Comparison of ENCODE assay signal across 24 cellular contexts in genomic region chr14:65444230-65444629, GRCh38. TPM values are rescaled to one million over a fixed set of nuclear protein-coding genes. Genes with fewer than 3 reads are reported as not detected.
A peak's percentile ranks its signal among the peaks of the same experiment; 100 is the strongest.
DNase-seq lines count a peak whose midpoint lies in the region; ATAC-seq and FAIRE-seq lines count a peak whose summit lies in the region.
"Had no signal": no experiment of that assay in that cellular context is flagged by ENCODE, and none has a peak within 500 bp of the region (broad histone marks: within the 10 kb centered on the region; RNA-seq: fewer than 3 reads in every experiment).

No MANE protein-coding gene starts in this region.

- H3K9me3 Mint-ChIP-seq in activated T-cell treated with anti-CD3 and anti-CD28 coated beads, Interleukin-2, amount 50 U/mL, for 24 hours, result peaks cover 6% of the 10 kb centered on the region
- peaks cover 10% of the 10 kb centered on the region for H3K9me3 Mint-ChIP-seq in activated naive CD8-positive, alpha-beta T cell treated with anti-CD3 and anti-CD28 coated beads, Interleukin-2, amount 10 ng/mL, durations not matched to agents 7 days and 5 days
- H3K9me3 Mint-ChIP-seq in stimulated activated effector memory CD8-positive, alpha-beta T cell treated with anti-CD3 and anti-CD28 coated beads, Interleukin-12 subunit alpha, Interleukin-12 subunit beta, amount 100 ng/mL, for 72 hours, result no peaks in the 10 kb centered on the region
- H3K9me3 Mint-ChIP-seq: IgD-negative memory B cell had no signal

- peak overlapping the region; percentile 29 for H3K27ac Mint-ChIP-seq in activated T-cell treated with anti-CD3 and anti-CD28 coated beads, Interleukin-2, amount 50 U/mL, for 24 hours
- peak overlapping the region; percentile 7 for H3K27ac Mint-ChIP-seq in activated naive CD8-positive, alpha-beta T cell treated with anti-CD3 and anti-CD28 coated beads, Interleukin-2, amount 10 ng/mL, durations not matched to agents 7 days and 5 days
- H3K27ac Mint-ChIP-seq in stimulated activated effector memory CD8-positive, alpha-beta T cell treated with anti-CD3 and anti-CD28 coated beads, Interleukin-12 subunit alpha, Interleukin-12 subunit beta, amount 100 ng/mL, for 72 hours, result no peak overlapping the region
- H3K27ac Mint-ChIP-seq: nephron progenitor cell had no signal

- H3K27me3 Mint-ChIP-seq in activated T-cell treated with anti-CD3 and anti-CD28 coated beads, Interleukin-2, amount 50 U/mL, for 24 hours, result no peaks in the 10 kb centered on the region
- no peaks in the 10 kb centered on the region for H3K27me3 Mint-ChIP-seq in activated naive CD8-positive, alpha-beta T cell treated with anti-CD3 and anti-CD28 coated beads, Interleukin-2, amount 10 ng/mL, durations not matched to agents 7 days and 5 days
- H3K27me3 Mint-ChIP-seq: IgD-negative memory B cell had no signal

- H3K36me3 Mint-ChIP-seq in activated T-cell treated with anti-CD3 and anti-CD28 coated beads, Interleukin-2, amount 50 U/mL, for 24 hours (ENCODE audit: low read depth), result peaks cover 42% of the 10 kb centered on the region
- peaks cover 65% of the 10 kb centered on the region for H3K36me3 Mint-ChIP-seq in activated naive CD8-positive, alpha-beta T cell treated with anti-CD3 and anti-CD28 coated beads, Interleukin-2, amount 10 ng/mL, durations not matched to agents 7 days and 5 days
- H3K36me3 Mint-ChIP-seq in stimulated activated effector memory CD8-positive, alpha-beta T cell treated with anti-CD3 and anti-CD28 coated beads, Interleukin-12 subunit alpha, Interleukin-12 subunit beta, amount 100 ng/mL, for 72 hours, result peaks cover 14% of the 10 kb centered on the region

- no peak for DNase-seq in activated T-cell treated with anti-CD3 and anti-CD28 coated beads, Interleukin-2, amount 50 U/mL, for 24 hours
- no peak for DNase-seq in activated T-cell treated with anti-CD3 and anti-CD28 coated beads, Interleukin-2, amount 50 U/mL, for 48 hours
- DNase-seq in HTR-8/SVneo (ENCODE audit: insufficient read length, low spot score), result no peak
- no peak for DNase-seq in activated naive CD8-positive, alpha-beta T cell treated with anti-CD3 and anti-CD28 coated beads, Interleukin-2, amount 10 ng/mL, durations not matched to agents 7 days and 5 days
- DNase-seq in stimulated activated effector memory CD8-positive, alpha-beta T cell treated with anti-CD3 and anti-CD28 coated beads, Interleukin-12 subunit alpha, Interleukin-12 subunit beta, amount 100 ng/mL, for 72 hours (ENCODE audit: low spot score in 2 of 2), result no peak
- no peak for DNase-seq in activated effector memory CD4-positive, alpha-beta T cell treated with Interleukin-2 at 50 U/mL for 16 hours
- DNase-seq: ACHN; activated CD8-positive, alpha-beta memory T cell treated with anti-CD3 and anti-CD28 coated beads for 24 hours; activated gamma-delta T cell; Caco-2; caudate nucleus; DND-41; H7; left ventricle myocardium superior; NCI-H524; nephron progenitor cell; sigmoid colon; stimulated activated CD4-positive, alpha-beta T cell treated with anti-CD3 and anti-CD28 coated beads, Interleukin-15, amount 100 ng/mL, for 24 hours; substantia nigra; upper lobe of right lung; WERI-Rb-1 had no signal

- no peak overlapping the region for H3K4me3 Mint-ChIP-seq in activated T-cell treated with anti-CD3 and anti-CD28 coated beads, Interleukin-2, amount 50 U/mL, for 24 hours
- peak overlapping the region; percentile 3 for H3K4me3 Mint-ChIP-seq in activated naive CD8-positive, alpha-beta T cell treated with anti-CD3 and anti-CD28 coated beads, Interleukin-2, amount 10 ng/mL, durations not matched to agents 7 days and 5 days
- H3K4me3 Mint-ChIP-seq in stimulated activated effector memory CD8-positive, alpha-beta T cell treated with anti-CD3 and anti-CD28 coated beads, Interleukin-12 subunit alpha, Interleukin-12 subunit beta, amount 100 ng/mL, for 72 hours, result no peak overlapping the region
- H3K4me3 Mint-ChIP-seq: IgD-negative memory B cell, nephron progenitor cell had no signal

- POLR2A ChIA-PET in activated naive CD8-positive, alpha-beta T cell treated with anti-CD3 and anti-CD28 coated beads, Interleukin-2, amount 10 ng/mL, durations not matched to agents 7 days and 5 days (lab: Charles Lee), result no interaction called here

- FAIRE-seq in HTR-8/SVneo (lab: Jason Lieb, UNC), result peak; percentile 89

- ATAC-seq in activated naive CD8-positive, alpha-beta T cell treated with anti-CD3 and anti-CD28 coated beads, Interleukin-2, amount 10 ng/mL, durations not matched to agents 7 days and 5 days (ENCODE audit: low read depth), result peak; percentile 74
- peak; percentile 87 for ATAC-seq in stimulated activated effector memory CD8-positive, alpha-beta T cell treated with anti-CD3 and anti-CD28 coated beads, Interleukin-12 subunit alpha, Interleukin-12 subunit beta, amount 100 ng/mL, for 72 hours
- no peak for ATAC-seq in HG02938 (IDR thresholded peaks at IDR 0.05; ENCODE audit: unreplicated experiment)
- ATAC-seq in GM18861 (IDR thresholded peaks at IDR 0.05; ENCODE audit: unreplicated experiment), result no peak
- ATAC-seq: left ventricle myocardium superior, upper lobe of right lung had no signal

- H3K4me1 Mint-ChIP-seq in activated T-cell treated with anti-CD3 and anti-CD28 coated beads, Interleukin-2, amount 50 U/mL, for 24 hours (ENCODE audit: low read depth), result peaks cover 47% of the 10 kb centered on the region
- peaks cover 30% of the 10 kb centered on the region for H3K4me1 Mint-ChIP-seq in activated naive CD8-positive, alpha-beta T cell treated with anti-CD3 and anti-CD28 coated beads, Interleukin-2, amount 10 ng/mL, durations not matched to agents 7 days and 5 days
- H3K4me1 Mint-ChIP-seq in stimulated activated effector memory CD8-positive, alpha-beta T cell treated with anti-CD3 and anti-CD28 coated beads, Interleukin-12 subunit alpha, Interleukin-12 subunit beta, amount 100 ng/mL, for 72 hours, result peaks cover 24% of the 10 kb centered on the region
- H3K4me1 Mint-ChIP-seq: nephron progenitor cell had no signal

RNA-seq across cellular contexts. Expression of gene FUT8, which starts 31.7 kb away (rescaled TPM):
- total RNA-seq in activated naive CD8-positive, alpha-beta T cell treated with anti-CD3 and anti-CD28 coated beads, Interleukin-2, amount 10 ng/mL, durations not matched to agents 7 days and 5 days, result 10 to 100 TPM; 82.7 to 86.4 TPM

Comparison
In these comparisons a context has a peak if more than half of its experiments do, and no peak if none do; other contexts are left out.
1. ATAC-seq: peak in activated naive CD8-positive, alpha-beta T cell treated with anti-CD3 and anti-CD28 coated beads, Interleukin-2, amount 10 ng/mL, durations not matched to agents 7 days and 5 days (single experiment) and stimulated activated effector memory CD8-positive, alpha-beta T cell treated with anti-CD3 and anti-CD28 coated beads, Interleukin-12 subunit alpha, Interleukin-12 subunit beta, amount 100 ng/mL, for 72 hours (single experiment); none in HG02938 (single experiment) and GM18861 (single experiment).